8 cellular contexts compared by ENCODE assay signal in genomic region chr6:113858605-113859348, GRCh38. TPM values are rescaled to one million over a fixed set of nuclear protein-coding genes. Genes with fewer than 3 reads are reported as not detected.
DNase-seq lines count a peak whose midpoint lies in the region; ATAC-seq and TF ChIP-seq lines count a peak whose summit lies in the region.

No MANE protein-coding gene starts in this region.

- 0 out of 2 replicates have a peak, but pooled peaks cover 3% of the 10 kb centered on the region for H3F3A ChIP-seq in DOHH2 (ENCODE audit: control insufficient read depth, insufficient read depth)

- peak; percentile 79 for ATAC-seq in GM21723 (IDR thresholded peaks at IDR 0.05; ENCODE audit: unreplicated experiment)
- peak; percentile 97 for ATAC-seq in stimulated activated naive CD8-positive, alpha-beta T cell treated with anti-CD3 and anti-CD28 coated beads, Interleukin-15, amount 100 ng/mL, for 72 hours

- H3K4me3 Mint-ChIP-seq in nephron progenitor cell = no peak overlapping the region
- peak overlapping the region; percentile 67 to 75 for H3K4me3 Mint-ChIP-seq in stimulated activated naive CD8-positive, alpha-beta T cell treated with anti-CD3 and anti-CD28 coated beads, Interleukin-15, amount 100 ng/mL, for 72 hours

- DNase-seq in KG1 (lab: John Stamatoyannopoulos, UW) = peak; percentile 81
- DNase-seq in RPMI7951 (ENCODE audit: low read depth) = peak; percentile 91
- peak; percentile 35 for DNase-seq in activated effector memory CD4-positive, alpha-beta T cell treated with Interleukin-2 at 50 U/mL for 16 hours
- DNase-seq in fibroblast of the aortic adventitia (ENCODE audit: low read depth) = peak; percentile 93
- peak; percentile 95 for DNase-seq in nephron progenitor cell
- DNase-seq in stimulated activated naive CD8-positive, alpha-beta T cell treated with anti-CD3 and anti-CD28 coated beads, Interleukin-15, amount 100 ng/mL, for 72 hours = peak; percentile 93 to 96

- H3K36me3 ChIP-seq in DOHH2 (ENCODE audit: control insufficient read depth, low read length) = no peaks in the 10 kb centered on the region

- no peaks in the 10 kb centered on the region for H4K20me1 ChIP-seq in DOHH2 (ENCODE audit: control insufficient read depth, insufficient read depth, low read depth, low read length)

- no peak overlapping the region for H3K27ac ChIP-seq in DOHH2 (ENCODE audit: low read depth, low read length)

- H3K4me3 ChIP-seq in DOHH2 (ENCODE audit: low read length) (peak overlapping the region; percentile 68), fibroblast of the aortic adventitia (ENCODE audit: low read depth, low read length) (peak overlapping the region; percentile 97)

- peaks cover 46% of the 10 kb centered on the region for H3K27me3 ChIP-seq in DOHH2 (ENCODE audit: control insufficient read depth, low read length)

- H3K4me2 ChIP-seq in DOHH2 (ENCODE audit: low read length) = peak overlapping the region; percentile 85

- H3K36me3 Mint-ChIP-seq in nephron progenitor cell (ENCODE audit: low read depth) = peaks cover 35% of the 10 kb centered on the region

- H3K27ac Mint-ChIP-seq in nephron progenitor cell = peak overlapping the region; percentile 92
- no peak overlapping the region for H3K27ac Mint-ChIP-seq in stimulated activated naive CD8-positive, alpha-beta T cell treated with anti-CD3 and anti-CD28 coated beads, Interleukin-15, amount 100 ng/mL, for 72 hours

- H3K79me2 ChIP-seq in DOHH2 (ENCODE audit: control insufficient read depth, low read length) = no peaks in the 10 kb centered on the region

- peak; percentile 81 for TF ChIP-seq CTCF in DOHH2 (IDR thresholded peaks at IDR 0.05; ENCODE audit: low read depth, low read length, poor library complexity, severe bottlenecking)
- peak; percentile 73 for TF ChIP-seq CTCF in fibroblast of the aortic adventitia (IDR thresholded peaks at IDR 0.05; ENCODE audit: insufficient read depth, low read length)
- peak; percentile 78 for TF ChIP-seq CTCF in nephron progenitor cell (IDR thresholded peaks at IDR 0.05)

- peaks cover 5% of the 10 kb centered on the region for H3K9me3 Mint-ChIP-seq in nephron progenitor cell
- H3K9me3 Mint-ChIP-seq in stimulated activated naive CD8-positive, alpha-beta T cell treated with anti-CD3 and anti-CD28 coated beads, Interleukin-15, amount 100 ng/mL, for 72 hours = no peaks in the 10 kb centered on the region

- H3K9me3 ChIP-seq in DOHH2 (ENCODE audit: control insufficient read depth, insufficient read depth, low read length) = no peaks in the 10 kb centered on the region

- H3K4me1 ChIP-seq in DOHH2 (ENCODE audit: control insufficient read depth, low read length) = peaks cover 40% of the 10 kb centered on the region

- no peaks in the 10 kb centered on the region for H3K9me2 ChIP-seq in DOHH2 (replicated peaks; ENCODE audit: control insufficient read depth, low read length)

- H3K4me1 Mint-ChIP-seq in nephron progenitor cell = peaks cover 36% of the 10 kb centered on the region
- H3K4me1 Mint-ChIP-seq in stimulated activated naive CD8-positive, alpha-beta T cell treated with anti-CD3 and anti-CD28 coated beads, Interleukin-15, amount 100 ng/mL, for 72 hours = peaks cover 5% of the 10 kb centered on the region

- no peaks in the 10 kb centered on the region for H3K27me3 Mint-ChIP-seq in nephron progenitor cell (ENCODE audit: low read depth, poor library complexity)
- peaks cover 8% of the 10 kb centered on the region for H3K27me3 Mint-ChIP-seq in stimulated activated naive CD8-positive, alpha-beta T cell treated with anti-CD3 and anti-CD28 coated beads, Interleukin-15, amount 100 ng/mL, for 72 hours

RNA-seq across cellular contexts. Expression of gene MARCKS, which starts 1.6 kb away (rescaled TPM):
- 130 and 168 TPM in 2 replicates for total RNA-seq in RPMI7951 (2014; rRNA removed; shearing (Covaris generic))
- 122 and 144 TPM in 2 replicates for total RNA-seq in fibroblast of the aortic adventitia (ENCODE audit: low replicate concordance)

Comparison
In these comparisons a context has a peak if more than half of its experiments do, and no peak if none do; other contexts are left out.
1. DNase-seq: peak in every context shown above with its lines; median percentile 95 in nephron progenitor cell; 94 in stimulated activated naive CD8-positive, alpha-beta T cell treated with anti-CD3 and anti-CD28 coated beads, Interleukin-15, amount 100 ng/mL, for 72 hours; 93 in fibroblast of the aortic adventitia; 91 in RPMI7951; 81 in KG1; 35 in activated effector memory CD4-positive, alpha-beta T cell treated with Interleukin-2 at 50 U/mL for 16 hours.